ENCODE assay signal across 16 cellular contexts in genomic region chr3:134839990-134840389, GRCh38. TPM values are rescaled to one million over a fixed set of nuclear protein-coding genes. Genes with fewer than 3 reads are reported as not detected.
DNase-seq lines count a peak whose midpoint lies in the region; ATAC-seq and TF ChIP-seq lines count a peak whose summit lies in the region.
"Had no signal": no experiment of that assay in that cellular context is flagged by ENCODE, and none has a peak within 500 bp of the region (broad histone marks: within the 10 kb centered on the region; RNA-seq: fewer than 3 reads in every experiment).

No MANE protein-coding gene starts in this region.

- H3K27ac ChIP-seq in testis = no peak overlapping the region
- H3K27ac ChIP-seq: cardiac muscle cell, heart right ventricle, tibial nerve had no signal

- 64 to 68% methylated on average over 1 of the region's 1 CpG for WGBS in testis, 2 donors

- intact Hi-C loops in Right ventricle myocardium inferior (cut with DNase I) = no loop called here
- intact Hi-C loops in cardiac septum (cut with DNase I) = no loop called here
- intact Hi-C loops in testis (cut with DNase I; ENCODE audit: low total_unique reads) = no loop called here

- no peak for TF ChIP-seq CTCF in testis (IDR thresholded peaks at IDR 0.05)

- TF ChIP-seq POLR2A in testis (IDR thresholded peaks at IDR 0.05) = no peak

- H3K4me1 ChIP-seq in testis = no peaks in the 10 kb centered on the region
- H3K4me1 ChIP-seq: tibial nerve had no signal

- DNase-seq in Right ventricle myocardium inferior (ENCODE audit: missing footprints) (peak; percentile 47), cardiac septum (ENCODE audit: low spot score) (no peak), KBM-7 (peak; percentile 23), testis (no peak), putamen (ENCODE audit: low spot score) (no peak)
- DNase-seq: activated naive CD4-positive, alpha-beta T cell treated with anti-CD3 and anti-CD28 coated beads, Interleukin-2, amount 10 ng/mL, durations not matched to agents 7 days and 5 days; COR-L47; NCI-H345; small intestine had no signal

- in situ Hi-C loops in KBM-7 (cut with MboI; ENCODE audit: low pct_unique_long_range_greater_than_20kb, low sequenced_read_pairs) = no loop called here

- H3K27me3 ChIP-seq in testis = no peaks in the 10 kb centered on the region
- H3K27me3 ChIP-seq: heart right ventricle, tibial nerve had no signal

- ATAC-seq in Right ventricle myocardium inferior (no peak), HG02759 (IDR thresholded peaks at IDR 0.05; ENCODE audit: unreplicated experiment) (peak; percentile 73), GM21360 (IDR thresholded peaks at IDR 0.05; ENCODE audit: unreplicated experiment) (no peak), HG02610 (IDR thresholded peaks at IDR 0.05; ENCODE audit: unreplicated experiment) (no peak)
- ATAC-seq: heart right ventricle had no signal

- H3K4me3 ChIP-seq in testis = no peak overlapping the region
- H3K4me3 ChIP-seq: cardiac muscle cell, heart right ventricle, tibial nerve had no signal

- H3K9me3 ChIP-seq in testis = no peaks in the 10 kb centered on the region

- no peaks in the 10 kb centered on the region for H3K36me3 ChIP-seq in testis (ENCODE audit: low read depth, missing control alignments)
- H3K36me3 ChIP-seq: cardiac muscle cell, heart right ventricle, tibial nerve had no signal

RNA-seq across cellular contexts. Expression of gene EPHB1, which starts 44.9 kb away (rescaled TPM):
- total RNA-seq in Right ventricle myocardium inferior = 1.4 TPM
- 1.1 TPM for total RNA-seq in cardiac septum
- 10 to 100 TPM; 31.3 to 37.1 TPM for total RNA-seq in testis
- 20.8 TPM for polyA plus RNA-seq in testis (ENCODE audit: insufficient read depth, low read depth, low replicate concordance)
- total RNA-seq: A172 had no signal

Comparison
In these comparisons a context has a peak if more than half of its experiments do, and no peak if none do; other contexts are left out.
1. DNase-seq: peak in Right ventricle myocardium inferior (single experiment) and KBM-7 (single experiment); none in cardiac septum (single experiment), testis (single experiment) and putamen (single experiment).
2. RNA of gene EPHB1, which starts 44.9 kb away (total RNA-seq): 31.3 to 37.1 TPM in testis; 1.4 TPM in Right ventricle myocardium inferior (single experiment) and 1.1 TPM in cardiac septum (single experiment); every median in the first group is over 10 times any median in the second.